In the genomic region with DNA sequence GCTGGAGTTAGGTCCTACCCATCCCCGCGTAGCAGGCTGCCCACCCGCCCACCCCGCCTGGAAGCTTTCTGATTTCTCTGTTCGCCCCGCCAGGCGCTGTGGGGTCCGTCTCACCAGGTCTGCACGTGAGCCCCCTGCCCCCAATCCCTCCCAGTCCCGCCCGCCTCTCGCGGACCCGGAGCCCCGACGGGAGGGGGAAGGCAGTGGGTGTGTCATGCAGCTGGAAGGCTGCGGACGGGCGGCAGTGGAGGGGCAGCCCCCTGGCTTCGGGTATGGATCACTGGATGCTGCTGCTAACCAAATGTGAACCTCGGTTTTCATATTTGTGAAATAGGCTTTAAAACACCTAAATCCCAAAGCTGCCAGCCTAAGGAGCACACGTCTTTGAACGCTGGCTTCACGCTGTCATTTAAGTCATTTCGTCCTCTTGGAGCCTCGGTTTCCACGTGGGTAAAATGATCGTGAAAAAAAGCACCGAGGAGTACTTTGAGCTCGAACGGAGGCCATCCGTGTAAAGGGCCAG, we compare ENCODE assay signal across 8 cellular contexts. TPM values are rescaled to one million over a fixed set of nuclear protein-coding genes. Genes with fewer than 3 reads are reported as not detected.
DNase-seq lines count a peak whose midpoint lies in the region; ATAC-seq and TF ChIP-seq lines count a peak whose summit lies in the region.

No MANE protein-coding gene starts in this region.

- H3K9me3 ChIP-seq in cardiac muscle cell (ENCODE audit: low read depth) (no peaks in the 10 kb centered on the region), adipocyte (ENCODE audit: control insufficient read depth, low read length) (no peaks in the 10 kb centered on the region), aorta (ENCODE audit: control insufficient read depth, low read length) (no peaks in the 10 kb centered on the region)

- H3K9me3 Mint-ChIP-seq in memory B cell = no peaks in the 10 kb centered on the region

- H3K27ac Mint-ChIP-seq in memory B cell = no peak overlapping the region

- H3K4me3 Mint-ChIP-seq in memory B cell = peak overlapping the region; percentile 64

- no peak for TF ChIP-seq CTCF in cardiac muscle cell (IDR thresholded peaks at IDR 0.05; ENCODE audit: low read depth, low read length)

- H3K4me1 Mint-ChIP-seq in memory B cell = peaks cover 11% of the 10 kb centered on the region

- no peaks in the 10 kb centered on the region for H3K36me3 Mint-ChIP-seq in memory B cell

- H3K27ac ChIP-seq in cardiac muscle cell = no peak overlapping the region
- H3K27ac ChIP-seq in aorta (ENCODE audit: low read depth in 1 of 2, low read length in 2 of 2) = no peak overlapping the region

- H3K4me1 ChIP-seq in cardiac muscle cell (ENCODE audit: low read depth) (peaks cover under 1% of the 10 kb centered on the region), adipocyte (ENCODE audit: control insufficient read depth, insufficient read depth, low read length) (peaks cover 6% of the 10 kb centered on the region), aorta (ENCODE audit: control insufficient read depth in 1 of 2, insufficient read depth in 2 of 2, low read length in 2 of 2) (no peaks in the 10 kb centered on the region)

- ATAC-seq in memory B cell (ENCODE audit: low read depth) (no peak), aorta (ENCODE audit: low FRiP score) (no peak)

- no peak for DNase-seq in cardiac muscle cell (ENCODE audit: low read depth in 1 of 2, low spot score in 1 of 2)
- no peak for DNase-seq in cardiac septum (ENCODE audit: low spot score)
- DNase-seq in adipocyte (ENCODE audit: low read depth) = peak; percentile 30
- DNase-seq in memory B cell (ENCODE audit: low spot score in 2 of 2) = no peak
- DNase-seq in aorta = no peak
- no peak for DNase-seq in NAMALWA (ENCODE audit: low spot score)
- DNase-seq in NCI-H1092 (lab: John Stamatoyannopoulos, UW) = no peak
- no peak for DNase-seq in dermis blood vessel endothelial cell

- H3K27me3 ChIP-seq in cardiac muscle cell (peaks cover 28% of the 10 kb centered on the region), adipocyte (replicated peaks; ENCODE audit: control insufficient read depth, insufficient read depth, low read length) (peaks cover 49% of the 10 kb centered on the region), aorta (ENCODE audit: control insufficient read depth in 1 of 2, insufficient read depth in 2 of 2, low read length in 1 of 2) (no peaks in the 10 kb centered on the region)

- whole genome bisulfite sequencing in aorta, 2 donors = 2 to 5% methylated on average over 28 to 32 of the region's 32 CpGs

- H3K9ac ChIP-seq in adipocyte (ENCODE audit: low read length) = peak overlapping the region; percentile 20

- intact Hi-C loops in cardiac septum (cut with DNase I) = no loop called here
- intact Hi-C loops in aorta (cut with DNase I) = no loop called here

- H3K27me3 Mint-ChIP-seq in memory B cell = peaks cover 25% of the 10 kb centered on the region

- H3K36me3 ChIP-seq in cardiac muscle cell = no peaks in the 10 kb centered on the region
- H3K36me3 ChIP-seq in adipocyte (ENCODE audit: control insufficient read depth, insufficient read depth, low read length, severe bottlenecking) = no peaks in the 10 kb centered on the region
- no peaks in the 10 kb centered on the region for H3K36me3 ChIP-seq in aorta (ENCODE audit: control insufficient read depth in 1 of 2, insufficient read depth in 2 of 2, low read length in 1 of 2)

- H3K4me3 ChIP-seq in cardiac muscle cell (peak overlapping the region; percentile 49), adipocyte (ENCODE audit: low read length) (peak overlapping the region; percentile 69), aorta (ENCODE audit: low read length in 2 of 2) (peak overlapping the region; percentile 18 to 19)

RNA-seq across cellular contexts. Expression of a gene that starts 0.6 kb away (rescaled TPM):
- total RNA-seq in cardiac muscle cell (21.0 and 41.7 TPM in 2 replicates), cardiac septum (not detected), aorta (not detected), dermis blood vessel endothelial cell (1.7 and 1.9 TPM in 2 replicates)
- polyA plus RNA-seq in cardiac muscle cell (34.6 and 65.4 TPM in 2 replicates), aorta (1 to 10 TPM in 1 of 2 donors, under 1 TPM in 1; 0.23 to 1.6 TPM)

RNA-seq across cellular contexts. Expression of a gene that starts 20.8 kb away (rescaled TPM):
- 29.9 and 38.2 TPM in 2 replicates for total RNA-seq in cardiac muscle cell
- polyA plus RNA-seq in cardiac muscle cell = 33.0 and 42.3 TPM in 2 replicates
- 9.5 TPM for total RNA-seq in cardiac septum
- 1 to 10 TPM; 3.0 to 5.9 TPM for total RNA-seq in aorta
- polyA plus RNA-seq in aorta = 1 to 10 TPM; 4.5 to 5.8 TPM
- total RNA-seq in dermis blood vessel endothelial cell = 9.9 and 11.1 TPM in 2 replicates

RNA-seq across cellular contexts. Expression of a gene that starts 33.2 kb away (rescaled TPM):
- 42.2 and 47.1 TPM in 2 replicates for total RNA-seq in cardiac muscle cell
- polyA plus RNA-seq in cardiac muscle cell = 44.3 and 46.8 TPM in 2 replicates
- total RNA-seq in cardiac septum = 13.4 TPM
- 10 to 100 TPM in 1 of 2 donors, 1 to 10 TPM in 1; 9.8 to 10.0 TPM for total RNA-seq in aorta
- polyA plus RNA-seq in aorta = 10 to 100 TPM in 1 of 2 donors, 1 to 10 TPM in 1; 6.5 to 12.8 TPM
- total RNA-seq in dermis blood vessel endothelial cell = 11.7 and 14.8 TPM in 2 replicates

RNA-seq across cellular contexts. Expression of a gene that starts 41.4 kb away (rescaled TPM):
- total RNA-seq in cardiac muscle cell (28.9 and 59.0 TPM in 2 replicates), cardiac septum (124 TPM), aorta (100 to 1,000 TPM in 1 of 2 donors, 10 to 100 TPM in 1; 88.7 to 120 TPM), dermis blood vessel endothelial cell (361 and 465 TPM in 2 replicates)
- polyA plus RNA-seq in cardiac muscle cell (20.3 and 52.2 TPM in 2 replicates), aorta (100 to 1,000 TPM; 287 to 311 TPM)

Comparison
In these comparisons a context has a peak if more than half of its experiments do, and no peak if none do; other contexts are left out.
1. H3K4me3 ChIP-seq: peak in every context shown above with its lines; median percentile 69 in adipocyte; 49 in cardiac muscle cell; 18 in aorta.